Comparison of ENCODE assay signal across 1 cellular context in genomic region chr2:62456721-62457539, GRCh38.
A peak's percentile ranks its signal among the peaks of the same experiment; 100 is the strongest.
TF ChIP-seq lines count a peak whose summit lies in the region.

No MANE protein-coding gene starts in this region.

TF ChIP-seq in HepG2, 621 proteins besides CTCF, POLR2A, EP300 and RAD21 (continued from another document and continues in another):
- 0 out of 2 replicates have a peak, but pooled peaks have one; percentile 52 for TF ChIP-seq PAXIP1 (CRISPR knock-in tag; conservative IDR thresholded peaks at IDR 0.05)
- TF ChIP-seq ZSCAN12 (CRISPR knock-in tag; IDR thresholded peaks at IDR 0.05), result peak; percentile 6; the same call in 1 of the 2 replicates
- peak; percentile 91 for TF ChIP-seq ZBTB33 (CRISPR knock-in tag; IDR thresholded peaks at IDR 0.05)
- TF ChIP-seq ZNF317 (CRISPR knock-in tag; IDR thresholded peaks at IDR 0.05), result 0 out of 2 replicates have a peak, but pooled peaks have one; percentile 54
- no peak for TF ChIP-seq SKI (IDR thresholded peaks at IDR 0.05; ENCODE audit: partially characterized antibody)
- TF ChIP-seq RBAK (CRISPR knock-in tag; IDR thresholded peaks at IDR 0.05), result no peak
- no peak for TF ChIP-seq FOXO4 (CRISPR knock-in tag; conservative IDR thresholded peaks at IDR 0.05)
- TF ChIP-seq ZNF30 (CRISPR knock-in tag; IDR thresholded peaks at IDR 0.05), result no peak
- peak; percentile 37; the same call in 1 of the 2 replicates for TF ChIP-seq ZNF263 (CRISPR knock-in tag; IDR thresholded peaks at IDR 0.05)
- TF ChIP-seq ZNF777 (CRISPR knock-in tag; IDR thresholded peaks at IDR 0.05), result peak; percentile 89
- no peak for TF ChIP-seq ATRX (CRISPR knock-in tag; IDR thresholded peaks at IDR 0.05; ENCODE audit: borderline replicate concordance)
- TF ChIP-seq MAZ (IDR thresholded peaks at IDR 0.05; ENCODE audit: borderline replicate concordance, low read depth, low read length), result peak; percentile 51; the same call in 1 of the 2 replicates
- TF ChIP-seq MAZ (CRISPR knock-in tag; IDR thresholded peaks at IDR 0.05; ENCODE audit: low read depth), result peak; percentile 97
- peak; percentile 39; the same call in 1 of the 2 replicates for TF ChIP-seq ZSCAN21 (CRISPR knock-in tag; IDR thresholded peaks at IDR 0.05; ENCODE audit: borderline replicate concordance)
- TF ChIP-seq GTF2F1 (IDR thresholded peaks at IDR 0.05; ENCODE audit: low read length), result 0 out of 2 replicates have a peak, but pooled peaks have one; percentile 35
- no peak for TF ChIP-seq AKAP8 (CRISPR knock-in tag; IDR thresholded peaks at IDR 0.05)
- peak; percentile 59; the same call in 1 of the 2 replicates for TF ChIP-seq ZNF160 (CRISPR knock-in tag; IDR thresholded peaks at IDR 0.05)
- peak; percentile 82; the same call in 1 of the 2 replicates for TF ChIP-seq ZNF362 (CRISPR knock-in tag; IDR thresholded peaks at IDR 0.05; ENCODE audit: borderline replicate concordance)
- TF ChIP-seq ZNF577 (CRISPR knock-in tag; IDR thresholded peaks at IDR 0.05; ENCODE audit: borderline replicate concordance, low read depth), result no peak
- no peak; the same call in 1 of the 2 replicates for TF ChIP-seq CC2D1A (CRISPR knock-in tag; IDR thresholded peaks at IDR 0.05)
- TF ChIP-seq BRF2 (CRISPR knock-in tag; IDR thresholded peaks at IDR 0.05), result no peak; the same call in 1 of the 2 replicates
- TF ChIP-seq ZNF280D (CRISPR knock-in tag; IDR thresholded peaks at IDR 0.05), result no peak
- peak; percentile 47; the same call in 1 of the 2 replicates for TF ChIP-seq ETV5 (CRISPR knock-in tag; IDR thresholded peaks at IDR 0.05; ENCODE audit: borderline replicate concordance)
- no peak for TF ChIP-seq EZH2 (conservative IDR thresholded peaks at IDR 0.05; ENCODE audit: low read depth, low read length)
- no peak; the same call in 1 of the 2 replicates for TF ChIP-seq RARA (CRISPR knock-in tag; IDR thresholded peaks at IDR 0.05)
- TF ChIP-seq HIVEP1 (CRISPR knock-in tag; IDR thresholded peaks at IDR 0.05), result no peak
- TF ChIP-seq NKX3-1 (CRISPR knock-in tag; IDR thresholded peaks at IDR 0.05), result peak; percentile 82
- TF ChIP-seq NFRKB (IDR thresholded peaks at IDR 0.05), result no peak
- TF ChIP-seq ZBTB3 (CRISPR knock-in tag; IDR thresholded peaks at IDR 0.05; ENCODE audit: borderline replicate concordance, low read depth), result peak; percentile 37; the same call in 1 of the 2 replicates
- TF ChIP-seq SP5 (CRISPR knock-in tag; IDR thresholded peaks at IDR 0.05; ENCODE audit: borderline replicate concordance, low read depth), result no peak; the same call in 1 of the 2 replicates
- TF ChIP-seq NR3C1 (CRISPR knock-in tag; IDR thresholded peaks at IDR 0.05), result no peak
- TF ChIP-seq ZNF260 (CRISPR knock-in tag; IDR thresholded peaks at IDR 0.05; ENCODE audit: borderline replicate concordance, low read depth), result 0 out of 2 replicates have a peak, but pooled peaks have one; percentile 25
- no peak; the same call in 1 of the 2 replicates for TF ChIP-seq ZNF740 (CRISPR knock-in tag; IDR thresholded peaks at IDR 0.05)
- no peak for TF ChIP-seq SOX6 (IDR thresholded peaks at IDR 0.05)
- peak; percentile 88 for TF ChIP-seq SOX6 (CRISPR knock-in tag; IDR thresholded peaks at IDR 0.05)
- peak; percentile 93 for TF ChIP-seq YEATS4 (CRISPR knock-in tag; IDR thresholded peaks at IDR 0.05; ENCODE audit: borderline replicate concordance)
- TF ChIP-seq THAP9 (CRISPR knock-in tag; IDR thresholded peaks at IDR 0.05; ENCODE audit: borderline replicate concordance), result peak; percentile 85; the same call in 1 of the 2 replicates
- peak; percentile 81 for TF ChIP-seq PHF8 (CRISPR knock-in tag; IDR thresholded peaks at IDR 0.05)
- TF ChIP-seq ZNF383 (CRISPR knock-in tag; IDR thresholded peaks at IDR 0.05; ENCODE audit: borderline replicate concordance), result 0 out of 2 replicates have a peak, but pooled peaks have one; percentile 61
- peak; percentile 86; the same call in 1 of the 2 replicates for TF ChIP-seq ZNF567 (CRISPR knock-in tag; IDR thresholded peaks at IDR 0.05; ENCODE audit: borderline replicate concordance)
- no peak for TF ChIP-seq PRDM10 (CRISPR knock-in tag; IDR thresholded peaks at IDR 0.05; ENCODE audit: low read depth)
- peak; percentile 90 for TF ChIP-seq ISL2 (CRISPR knock-in tag; IDR thresholded peaks at IDR 0.05)
